ENCODE assay signal across 15 cellular contexts in the genomic region with DNA sequence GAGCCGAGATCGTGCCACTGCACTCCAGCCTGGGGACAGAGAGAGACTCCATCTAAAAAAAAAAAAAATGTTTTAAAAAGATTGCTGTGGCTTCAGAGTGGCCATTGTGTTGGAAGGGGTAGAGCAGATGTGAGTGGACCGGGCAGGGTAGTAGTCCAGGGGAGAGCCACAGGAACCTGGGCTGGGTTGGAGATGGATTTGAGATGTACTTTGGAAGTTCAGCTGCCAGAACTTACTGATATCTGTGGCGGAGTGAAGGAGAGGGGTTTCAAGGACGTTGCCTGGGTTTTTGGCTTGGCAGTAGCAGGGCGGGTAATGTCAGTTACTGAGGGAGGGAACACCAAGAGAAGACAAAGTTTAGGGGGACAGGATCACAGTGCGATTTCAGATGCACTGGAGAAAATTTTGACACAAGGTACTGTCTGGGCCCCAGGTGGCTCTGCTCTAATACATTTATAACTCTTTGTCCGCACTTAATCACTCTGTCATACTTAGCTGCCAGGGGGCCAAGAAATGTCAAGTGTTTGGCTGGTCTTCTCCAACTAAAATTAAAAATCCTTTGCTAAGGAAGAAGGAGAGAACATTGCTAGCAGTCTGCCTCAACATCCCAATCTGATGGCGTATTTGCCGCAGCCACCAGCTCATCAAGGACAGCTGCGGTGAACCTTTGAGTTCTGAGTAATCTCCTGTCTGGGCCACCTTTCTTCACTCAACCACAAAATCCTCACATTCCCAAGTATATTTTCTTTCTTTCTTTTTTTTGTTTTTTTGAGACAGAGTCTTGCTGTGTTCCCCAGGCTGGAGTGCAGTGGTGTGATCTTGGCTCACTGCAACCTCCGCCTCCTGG. TPM values are rescaled to one million over a fixed set of nuclear protein-coding genes. Genes with fewer than 3 reads are reported as not detected.
DNase-seq lines count a peak whose midpoint lies in the region; ATAC-seq, FAIRE-seq and TF ChIP-seq lines count a peak whose summit lies in the region.
"Had no signal": no experiment of that assay in that cellular context is flagged by ENCODE, and none has a peak within 500 bp of the region (broad histone marks: within the 10 kb centered on the region; RNA-seq: fewer than 3 reads in every experiment).

No MANE protein-coding gene starts in this region.

- H3K9me3 ChIP-seq in HEK293 (ENCODE audit: control insufficient read depth, insufficient read depth, low read depth, low read length) (no peaks in the 10 kb centered on the region), HepG2 (ENCODE audit: low read length) (no peaks in the 10 kb centered on the region), spleen (no peaks in the 10 kb centered on the region)
- H3K9me3 ChIP-seq: Caco-2 had no signal

- in situ Hi-C loops in HepG2 (cut with HindIII; ENCODE audit: extremely low pct_ligation_motif_present, low pct_unique_long_range_greater_than_20kb), result no loop called here

- no peak for FAIRE-seq in HepG2 (lab: Jason Lieb, UNC)
- FAIRE-seq: GM19239, islet of Langerhans had no signal

- ATAC-seq in HepG2, result no peak
- ATAC-seq in HG02885 (IDR thresholded peaks at IDR 0.05; ENCODE audit: poor library complexity, unreplicated experiment), result no peak

- no peaks in the 10 kb centered on the region for H3K4me1 ChIP-seq in HEK293 (ENCODE audit: control insufficient read depth, insufficient read depth, low read length)
- peaks cover 92% of the 10 kb centered on the region for H3K4me1 ChIP-seq in HepG2 (ENCODE audit: insufficient read depth, low read length)
- peaks cover 26 to 61% (median 45%) of the 10 kb centered on the region in 6 donors for H3K4me1 ChIP-seq in spleen

- H3K36me3 ChIP-seq in HEK293 (ENCODE audit: control insufficient read depth in 2 of 2, insufficient read depth in 1 of 2, low read length in 2 of 2) (peaks cover 0 to 4% of the 10 kb centered on the region in 2 experiments; a peak in 2 of 3 replicates), HepG2 (replicated peaks in 1 of 2; ENCODE audit: control insufficient read depth in 1 of 2, insufficient read depth in 2 of 2, low read length in 2 of 2) (peaks cover 2 to 8% of the 10 kb centered on the region in 2 experiments; a peak in 3 of 5 replicates), spleen (peaks cover 0 to 3% (median 0%) of the 10 kb centered on the region in 6 donors)

- TF ChIP-seq CTCF in HEK293 (tag by site-specific recombination; IDR thresholded peaks at IDR 0.05) (no peak), HepG2 (CRISPR knock-in tag; IDR thresholded peaks at IDR 0.05) (no peak), spleen (IDR thresholded peaks at IDR 0.05 in 8 of 11, conservative IDR thresholded peaks at IDR 0.05 in 3 of 11) (no peak)

- CTCF ChIA-PET in HEK293 (lab: Yijun Ruan, JAX) (interaction anchor here (0.7 to 1.8 kb wide), 3 partner anchors 8 to 15 kb away, joined by 3 to 8 read pairs (median 3); no protein-coding TSS in a partner anchor), HepG2 (lab: Yijun Ruan, JAX; ENCODE audit: low intra/inter-chr PET ratio, low total read pairs) (no interaction called here)

- POLR2A ChIA-PET in HEK293 (lab: Yijun Ruan, JAX), result interaction anchor here (1.0 kb wide), 1 partner anchor 9 kb away, joined by 3 read pairs; the partner anchor contains the start of gene EPHX1
- POLR2A ChIA-PET in HepG2 (lab: Yijun Ruan, JAX), result no interaction called here

- no peak overlapping the region for H3K27ac ChIP-seq in HEK293 (ENCODE audit: extremely low read depth, low read depth, low read length)
- H3K27ac ChIP-seq in cingulate gyrus (ENCODE audit: low read depth, low read length), result peak overlapping the region; percentile 60
- peak overlapping the region; percentile 30 for H3K27ac ChIP-seq in HepG2 (ENCODE audit: extremely low read length, insufficient read depth, low read length)
- H3K27ac ChIP-seq in spleen, result peak overlapping the region in 5 of 8 donors; percentile 15 to 48 (median 39)

- no peak for DNase-seq in HepG2 (ENCODE audit: low spot score)
- no peak for DNase-seq in spleen
- DNase-seq in C1 segment of cervical spinal cord (lab: John Stamatoyannopoulos, UW), result no peak
- DNase-seq in LoVo (ENCODE audit: low spot score), result no peak
- DNase-seq in NCI-H1417 (lab: John Stamatoyannopoulos, UW), result no peak
- DNase-seq: activated CD4-positive, alpha-beta T cell treated with anti-CD3 and anti-CD28 coated beads for 48 hours; activated T-cell treated with anti-CD3 and anti-CD28 coated beads, Interleukin-2, amount 50 U/mL, for 24 hours; Caco-2; foreskin melanocyte; stimulated activated CD4-positive, alpha-beta T cell treated with anti-CD3 and anti-CD28 coated beads, Interleukin-1b, Interleukin-23, amount 100 ng/mL, for 48 hours had no signal

- H4K20me1 ChIP-seq in HepG2 (ENCODE audit: insufficient read depth, low read length), result no peaks in the 10 kb centered on the region

- H2AFZ ChIP-seq in HepG2 (ENCODE audit: low read length), result no peak overlapping the region

- H3K4me3 ChIP-seq in HEK293 (ENCODE audit: low read depth, low read length), result no peak overlapping the region
- H3K4me3 ChIP-seq in HepG2 (replicated peaks in 1 of 3; ENCODE audit: insufficient read depth in 1 of 3, low read depth in 2 of 3, low read length in 3 of 3), result no peak overlapping the region
- no peak overlapping the region for H3K4me3 ChIP-seq in spleen

- 0 out of 2 replicates have a peak overlapping the region, but pooled peaks have one; percentile 1 for H3K9ac ChIP-seq in HepG2 (ENCODE audit: insufficient read depth, low read depth, low read length)

- intact Hi-C loops in HepG2 (cut with micrococcal nuclease; ENCODE audit: unreplicated experiment) (loop anchor here (10.0 kb wide), 1 partner anchor 105 kb away; the partner anchor contains the start of gene PYCR2), spleen (cut with DNase I; ENCODE audit: low total_unique reads) (no loop called here)

- no TSS peak for BruUV-seq in HepG2 (replicated peaks; lab: Mats Ljungman, UMichigan)

- TF ChIP-seq POLR2A in HepG2 (IDR thresholded peaks at IDR 0.05; ENCODE audit: insufficient read depth in 1 of 2, low read depth in 2 of 2, low read length in 2 of 2), result no peak
- TF ChIP-seq POLR2A in spleen (IDR thresholded peaks at IDR 0.05), result no peak

- peaks cover 33% of the 10 kb centered on the region for H3K79me2 ChIP-seq in HepG2 (ENCODE audit: insufficient read depth, low read length)

- no peaks in the 10 kb centered on the region for H3K27me3 ChIP-seq in HepG2 (ENCODE audit: control insufficient read depth in 1 of 2, insufficient read depth in 2 of 2, low read length in 2 of 2)
- no peaks in the 10 kb centered on the region for H3K27me3 ChIP-seq in spleen (replicated peaks in 1 of 7)

- no peak overlapping the region for H3K4me2 ChIP-seq in HepG2 (ENCODE audit: low read depth, low read length)

- no peak for TF ChIP-seq RAD21 in HepG2 (CRISPR knock-in tag; IDR thresholded peaks at IDR 0.05)

- TF ChIP-seq EP300 in HepG2 (IDR thresholded peaks at IDR 0.05; ENCODE audit: low read depth in 2 of 2, low read length in 2 of 2) (no peak), HepG2 (CRISPR knock-in tag; IDR thresholded peaks at IDR 0.05; ENCODE audit: borderline replicate concordance) (no peak)

- WGBS in HepG2 (ENCODE audit: low lambda C conversion rate), result 96% methylated on average over 12 of the region's 12 CpGs
- 73 to 83% (median 80%) methylated on average over 12 of the region's 12 CpGs for WGBS in spleen, 5 donors

RNA-seq across cellular contexts. Expression of gene EPHX1, which starts 9.6 kb away (rescaled TPM):
- total RNA-seq in HepG2 (2016; rRNA removed; fragmentation: Illumina TruSeq; extraction: Trizol) (28.8 and 36.5 TPM in 2 replicates), spleen (10 to 100 TPM; 30.1 to 92.8 (median 81.4) TPM)
- total RNA-seq in HepG2 (2016; cell fraction: cytosol; rRNA removed; fragmentation: Illumina TruSeq; extraction: Trizol; ENCODE audit: low read depth), result 20.0 and 23.1 TPM in 2 replicates
- total RNA-seq in HepG2 (2016; cell fraction: insoluble cytoplasmic fraction; rRNA removed; fragmentation: Illumina TruSeq; extraction: Trizol), result 20.9 and 35.8 TPM in 2 replicates
- 36.4 and 40.0 TPM in 2 replicates for total RNA-seq in HepG2 (2016; cell fraction: membrane; rRNA removed; fragmentation: Illumina TruSeq; extraction: Trizol)
- 48.7 and 54.7 TPM in 2 replicates for total RNA-seq in HepG2 (2016; cell fraction: nucleus; rRNA removed; fragmentation: Illumina TruSeq; extraction: Trizol)
- polyA plus RNA-seq in HepG2 (2011; rRNA removed) (27.7 and 38.3 TPM in 2 replicates), spleen (10 to 100 TPM in 2 of 3 donors, 1 to 10 TPM in 1; 3.9 to 12.2 (median 10.7) TPM)
- 18.6 and 23.4 TPM in 2 replicates for polyA plus RNA-seq in HepG2 (2011; cell fraction: cytosol; rRNA removed)
- polyA plus RNA-seq in HepG2 (2011; cell fraction: nucleus; rRNA removed), result 29.6 and 32.2 TPM in 2 replicates
- polyA plus RNA-seq in HepG2 (2012), result 80.6 and 134 TPM in 2 replicates
- polyA plus RNA-seq in HepG2 (2016; cell fraction: cytosol; fragmentation: Illumina TruSeq; extraction: Trizol; ENCODE audit: low read depth), result 67.8 and 68.1 TPM in 2 replicates
- 43.8 and 55.8 TPM in 2 replicates for polyA plus RNA-seq in HepG2 (2016; cell fraction: insoluble cytoplasmic fraction; fragmentation: Illumina TruSeq; extraction: Trizol; ENCODE audit: low read depth)
- 77.2 and 87.4 TPM in 2 replicates for polyA plus RNA-seq in HepG2 (2016; cell fraction: membrane; fragmentation: Illumina TruSeq; extraction: Trizol; ENCODE audit: low read depth)
- polyA plus RNA-seq in HepG2 (2016; cell fraction: nucleus; fragmentation: Illumina TruSeq; extraction: Trizol; ENCODE audit: insufficient read depth, low read depth), result 134 and 141 TPM in 2 replicates
- polyA minus RNA-seq in HepG2 (2011; rRNA and poly(A)+ RNA removed; ENCODE audit: low replicate concordance), result 20.7 and 23.4 TPM in 2 replicates
- polyA minus RNA-seq in HepG2 (2011; cell fraction: cytosol; rRNA and poly(A)+ RNA removed), result 21.0 and 23.9 TPM in 2 replicates
- polyA minus RNA-seq in HepG2 (2011; cell fraction: nucleus; rRNA and poly(A)+ RNA removed), result 15.3 and 18.4 TPM in 2 replicates

RNA-seq across cellular contexts. Expression of gene SRP9, which starts 41.9 kb away (rescaled TPM):
- total RNA-seq in HepG2 (2016; rRNA removed; fragmentation: Illumina TruSeq; extraction: Trizol), result 251 and 524 TPM in 2 replicates
- total RNA-seq in HepG2 (2016; cell fraction: cytosol; rRNA removed; fragmentation: Illumina TruSeq; extraction: Trizol; ENCODE audit: low read depth), result 34.2 and 43.4 TPM in 2 replicates
- 284 and 524 TPM in 2 replicates for total RNA-seq in HepG2 (2016; cell fraction: insoluble cytoplasmic fraction; rRNA removed; fragmentation: Illumina TruSeq; extraction: Trizol)
- total RNA-seq in HepG2 (2016; cell fraction: membrane; rRNA removed; fragmentation: Illumina TruSeq; extraction: Trizol), result 119 and 121 TPM in 2 replicates
- 114 and 119 TPM in 2 replicates for total RNA-seq in HepG2 (2016; cell fraction: nucleus; rRNA removed; fragmentation: Illumina TruSeq; extraction: Trizol)
- polyA plus RNA-seq in HepG2 (2011; rRNA removed), result 217 and 307 TPM in 2 replicates
- 155 and 238 TPM in 2 replicates for polyA plus RNA-seq in HepG2 (2011; cell fraction: cytosol; rRNA removed)
- 51.6 and 71.1 TPM in 2 replicates for polyA plus RNA-seq in HepG2 (2011; cell fraction: nucleus; rRNA removed)
- 199 and 240 TPM in 2 replicates for polyA plus RNA-seq in HepG2 (2012)
- 47.7 and 66.3 TPM in 2 replicates for polyA plus RNA-seq in HepG2 (2016; cell fraction: cytosol; fragmentation: Illumina TruSeq; extraction: Trizol; ENCODE audit: low read depth)
- polyA plus RNA-seq in HepG2 (2016; cell fraction: insoluble cytoplasmic fraction; fragmentation: Illumina TruSeq; extraction: Trizol; ENCODE audit: low read depth), result 592 and 651 TPM in 2 replicates
- polyA plus RNA-seq in HepG2 (2016; cell fraction: membrane; fragmentation: Illumina TruSeq; extraction: Trizol; ENCODE audit: low read depth), result 142 and 155 TPM in 2 replicates
- 229 and 237 TPM in 2 replicates for polyA plus RNA-seq in HepG2 (2016; cell fraction: nucleus; fragmentation: Illumina TruSeq; extraction: Trizol; ENCODE audit: insufficient read depth, low read depth)
- polyA minus RNA-seq in HepG2 (2011; rRNA and poly(A)+ RNA removed; ENCODE audit: low replicate concordance), result 170 and 215 TPM in 2 replicates
- 83.5 and 103 TPM in 2 replicates for polyA minus RNA-seq in HepG2 (2011; cell fraction: cytosol; rRNA and poly(A)+ RNA removed)
- 38.2 and 45.3 TPM in 2 replicates for polyA minus RNA-seq in HepG2 (2011; cell fraction: nucleus; rRNA and poly(A)+ RNA removed)
- total RNA-seq in spleen, result 100 to 1,000 TPM; 145 to 229 (median 159) TPM
- polyA plus RNA-seq in spleen, result 100 to 1,000 TPM; 167 to 269 (median 210) TPM
